Comparison of ENCODE assay signal across 8 cellular contexts in the genomic region with DNA sequence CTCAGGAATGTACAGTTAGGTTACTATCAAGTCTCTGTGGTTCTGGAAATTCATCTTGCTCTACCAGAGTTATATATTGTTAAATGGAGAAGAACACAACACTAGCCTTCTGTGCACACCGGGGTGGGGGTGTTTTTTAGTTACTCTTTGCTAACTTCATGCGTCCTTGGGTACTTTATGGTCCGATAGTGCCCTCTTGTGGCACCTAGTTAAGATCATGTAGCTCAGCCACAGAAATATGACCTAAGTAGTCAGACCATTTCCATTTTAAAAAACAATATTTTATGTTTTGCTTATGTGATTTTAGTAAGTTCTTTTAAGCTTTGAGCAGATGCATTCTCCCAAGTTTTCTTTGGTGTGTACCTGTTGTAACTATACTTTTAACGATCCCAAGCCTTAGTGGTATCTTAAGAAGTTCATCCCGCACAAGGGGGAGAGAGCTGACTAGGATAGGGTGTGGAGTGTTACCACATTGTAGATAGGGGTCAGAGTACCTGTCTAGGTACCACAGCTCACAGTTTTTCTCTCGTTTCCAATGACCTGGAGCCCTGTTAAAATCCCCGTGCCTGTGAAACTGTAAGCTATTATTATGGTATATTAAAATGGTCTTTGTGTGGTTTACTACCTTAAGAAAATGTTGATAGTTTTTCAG. TPM values are rescaled to one million over a fixed set of nuclear protein-coding genes. Genes with fewer than 3 reads are reported as not detected.
DNase-seq lines count a peak whose midpoint lies in the region; ATAC-seq and TF ChIP-seq lines count a peak whose summit lies in the region.

No MANE protein-coding gene starts in this region.

- no peak overlapping the region for H2BK15ac ChIP-seq in mesendoderm (replicated peaks; ENCODE audit: low read depth)

- peaks cover 76% of the 10 kb centered on the region for H3K36me3 Mint-ChIP-seq in CD8-positive, alpha-beta T cell
- H3K36me3 Mint-ChIP-seq in effector memory CD8-positive, alpha-beta T cell (ENCODE audit: insufficient read depth), result peaks cover 70% of the 10 kb centered on the region

- no peaks in the 10 kb centered on the region for H3K27me3 ChIP-seq in CD8-positive, alpha-beta T cell (ENCODE audit: insufficient read depth, low read length)
- no peaks in the 10 kb centered on the region for H3K27me3 ChIP-seq in mesendoderm (ENCODE audit: insufficient read depth, low read length, poor library complexity)

- POLR2A ChIA-PET in CD8-positive, alpha-beta T cell (lab: Charles Lee), result interaction anchor here (0.7 kb wide), 1 partner anchor 136 kb away, joined by 4 read pairs; a partner anchor contains a TSS

- no peaks in the 10 kb centered on the region for H3K27me3 Mint-ChIP-seq in CD8-positive, alpha-beta T cell (ENCODE audit: low read depth)
- H3K27me3 Mint-ChIP-seq in effector memory CD8-positive, alpha-beta T cell, result no peaks in the 10 kb centered on the region

- peaks cover 53% of the 10 kb centered on the region for H3K36me3 ChIP-seq in CD8-positive, alpha-beta T cell (ENCODE audit: insufficient read depth, low read length)
- H3K36me3 ChIP-seq in mesendoderm (ENCODE audit: control insufficient read depth, insufficient read depth, low read length), result peaks cover 13% of the 10 kb centered on the region

- H3K27ac Mint-ChIP-seq in CD8-positive, alpha-beta T cell, result peak overlapping the region; percentile 9
- H3K27ac Mint-ChIP-seq in effector memory CD8-positive, alpha-beta T cell, result peak overlapping the region; percentile 12 to 32

- CTCF ChIA-PET in CD8-positive, alpha-beta T cell (lab: Charles Lee), result interaction anchor here (0.6 to 3.7 kb wide), 42 partner anchors 8 to 303 kb away, joined by 3 to 38 read pairs (median 4); a partner anchor contains a TSS

- no peak overlapping the region for H3K4me2 ChIP-seq in mesendoderm (ENCODE audit: low read length)

- TF ChIP-seq CTCF in CD8-positive, alpha-beta T cell (IDR thresholded peaks at IDR 0.05), result peak; percentile 68

- intact Hi-C loops in CD8-positive, alpha-beta T cell (cut with DNase I, micrococcal nuclease), result loop anchor here (1.0 to 10.0 kb wide), 6 partner anchors 63 to 401 kb away; a partner anchor contains a TSS

- H3K9me3 ChIP-seq in CD8-positive, alpha-beta T cell (ENCODE audit: low read length), result no peaks in the 10 kb centered on the region

- peaks cover 11% of the 10 kb centered on the region for H3K4me1 Mint-ChIP-seq in CD8-positive, alpha-beta T cell (ENCODE audit: low read depth)
- H3K4me1 Mint-ChIP-seq in effector memory CD8-positive, alpha-beta T cell (ENCODE audit: low read depth in 2 of 2), result peaks cover 2 to 15% of the 10 kb centered on the region in 2 donors

- H3K4me3 ChIP-seq in CD8-positive, alpha-beta T cell (ENCODE audit: low read depth, low read length), result no peak overlapping the region
- H3K4me3 ChIP-seq in mesendoderm (ENCODE audit: low read length), result no peak overlapping the region

- no peak overlapping the region for H3K9ac ChIP-seq in mesendoderm (ENCODE audit: low read length)

- no peak overlapping the region for H3K56ac ChIP-seq in mesendoderm (ENCODE audit: low read length)

- no peak overlapping the region for H2BK120ac ChIP-seq in mesendoderm (ENCODE audit: low read depth, low read length)

- no peak overlapping the region for H3K4me3 Mint-ChIP-seq in CD8-positive, alpha-beta T cell
- H3K4me3 Mint-ChIP-seq in effector memory CD8-positive, alpha-beta T cell, result no peak overlapping the region

- H4K8ac ChIP-seq in mesendoderm (ENCODE audit: low read depth, low read length), result no peak overlapping the region

- no peak overlapping the region for H3K18ac ChIP-seq in mesendoderm (ENCODE audit: low read length)

- no peak overlapping the region for H2BK5ac ChIP-seq in mesendoderm (ENCODE audit: low read length)

- H3K79me1 ChIP-seq in mesendoderm (ENCODE audit: low read length), result peaks cover 10% of the 10 kb centered on the region

- peaks cover 3% of the 10 kb centered on the region for H3K79me2 ChIP-seq in mesendoderm (ENCODE audit: control insufficient read depth, insufficient read depth, low read length)

- peak; percentile 32 to 68 (median 57) for DNase-seq in CD8-positive, alpha-beta T cell
- DNase-seq in HPDE6-E6E7 (ENCODE audit: extremely low spot score), result peak; percentile 73
- DNase-seq in NCI-H748 (lab: John Stamatoyannopoulos, UW; ENCODE audit: unreplicated experiment), result peak; percentile 52
- peak; percentile 61 for DNase-seq in activated CD4-positive, alpha-beta T cell treated with anti-CD3 and anti-CD28 coated beads, Interleukin-2, amount 50 U/mL, for 1 hour
- peak; percentile 69 to 71 (median 70) for DNase-seq in effector memory CD8-positive, alpha-beta T cell
- DNase-seq in mesendoderm, result peak; percentile 89
- peak; percentile 65 for DNase-seq in stimulated activated naive CD8-positive, alpha-beta T cell treated with anti-CD3 and anti-CD28 coated beads, Interleukin-15, Interleukin-2, amounts not matched to agents 100 U/mL and 50 U/mL, for 24 hours

- no peak overlapping the region for H3K23ac ChIP-seq in mesendoderm (ENCODE audit: low read length)

- peaks cover 4% of the 10 kb centered on the region for H3K4me1 ChIP-seq in CD8-positive, alpha-beta T cell (ENCODE audit: insufficient read depth, low read length)
- no peaks in the 10 kb centered on the region for H3K4me1 ChIP-seq in mesendoderm (ENCODE audit: control insufficient read depth, low read depth, low read length)

- no peaks in the 10 kb centered on the region for H3K9me3 Mint-ChIP-seq in CD8-positive, alpha-beta T cell
- no peaks in the 10 kb centered on the region for H3K9me3 Mint-ChIP-seq in effector memory CD8-positive, alpha-beta T cell

- no peak overlapping the region for H3K4ac ChIP-seq in mesendoderm (ENCODE audit: low read depth, low read length)

- no CpG with 5 or more reads among the region's 7 CpGs for WGBS in mesendoderm (ENCODE audit: extremely low coverage, insufficient coverage, low lambda C conversion rate)

- ATAC-seq in CD8-positive, alpha-beta T cell, result peak; percentile 98
- peak; percentile 99 for ATAC-seq in effector memory CD8-positive, alpha-beta T cell (replicated peaks)
- peak; percentile 62 for ATAC-seq in stimulated activated naive CD8-positive, alpha-beta T cell treated with anti-CD3 and anti-CD28 coated beads, Interleukin-15, Interleukin-2, amounts not matched to agents 100 U/mL and 50 U/mL, for 24 hours
- ATAC-seq in HG03159 (IDR thresholded peaks at IDR 0.05; ENCODE audit: unreplicated experiment), result no peak

- H4K5ac ChIP-seq in mesendoderm (ENCODE audit: low read length), result no peak overlapping the region

- no peak overlapping the region for H2AK5ac ChIP-seq in mesendoderm (ENCODE audit: low read length)

- H3K27ac ChIP-seq in CD8-positive, alpha-beta T cell (ENCODE audit: low read depth, low read length), result no peak overlapping the region
- H3K27ac ChIP-seq in mesendoderm (ENCODE audit: low read depth, low read length), result no peak overlapping the region

RNA-seq across cellular contexts. Expression of a gene that starts 20.6 kb away (rescaled TPM):
- total RNA-seq in CD8-positive, alpha-beta T cell, result 1 to 10 TPM; 2.1 to 2.2 TPM
- 2.9 TPM for polyA plus RNA-seq in mesendoderm (2013, experiment 1 of 2)
- polyA plus RNA-seq in mesendoderm (2013, experiment 2 of 2), result 3.2 TPM

RNA-seq across cellular contexts. Expression of a gene that starts 37.9 kb away (rescaled TPM):
- 1 to 10 TPM in 1 of 2 experiments, under 1 TPM in 1; 0.97 to 1.2 TPM for total RNA-seq in CD8-positive, alpha-beta T cell
- polyA plus RNA-seq in mesendoderm (2013, experiment 1 of 2), result 8.1 TPM
- 7.6 TPM for polyA plus RNA-seq in mesendoderm (2013, experiment 2 of 2)
